Comparison of ENCODE assay signal across 13 cellular contexts in genomic region chr6:22068561-22069346, GRCh38.
DNase-seq lines count a peak whose midpoint lies in the region; ATAC-seq and TF ChIP-seq lines count a peak whose summit lies in the region.
"Had no signal": no experiment of that assay in that cellular context is flagged by ENCODE, and none has a peak within 500 bp of the region (broad histone marks: within the 10 kb centered on the region; RNA-seq: fewer than 3 reads in every experiment).

No MANE protein-coding gene starts in this region.

- no peak overlapping the region for H3K4ac ChIP-seq in IMR-90 (ENCODE audit: low read depth, low read length)

- no peaks in the 10 kb centered on the region for H4K20me1 ChIP-seq in IMR-90 (ENCODE audit: insufficient read depth, low read length)

- BruUV-seq in IMR-90 (replicated peaks; lab: Mats Ljungman, UMichigan), result no TSS peak

- H3K4me1 ChIP-seq in IMR-90 (ENCODE audit: control insufficient read depth, insufficient read depth, low read length) (peaks cover 7% of the 10 kb centered on the region; the same call in 1 of the 2 replicates), uterus (no peaks in the 10 kb centered on the region)

- TF ChIP-seq CTCF in IMR-90 (conservative IDR thresholded peaks at IDR 0.05; ENCODE audit: low read depth, low read length) (no peak), uterus (IDR thresholded peaks at IDR 0.05) (no peak), dorsolateral prefrontal cortex (IDR thresholded peaks at IDR 0.05 in 54 of 56, conservative IDR thresholded peaks at IDR 0.05 in 2 of 56; ENCODE audit: low read depth in 1 of 56, partially characterized antibody in 56 of 56) (no peak)

- H2AFZ ChIP-seq in IMR-90 (replicated peaks; ENCODE audit: low read length, poor library complexity), result no peak overlapping the region

- no peak overlapping the region for H2BK15ac ChIP-seq in IMR-90 (ENCODE audit: low read depth, low read length)

- no peak overlapping the region for H4K91ac ChIP-seq in IMR-90 (ENCODE audit: insufficient read depth, low read depth, low read length)

- TF ChIP-seq POLR2A in IMR-90 (IDR thresholded peaks at IDR 0.05; ENCODE audit: low read depth, low read length) (no peak), uterus (IDR thresholded peaks at IDR 0.05) (no peak)

- H3K18ac ChIP-seq in IMR-90 (ENCODE audit: low read depth, low read length), result no peak overlapping the region

- peak; percentile 22 for DNase-seq in stimulated activated CD4-positive, alpha-beta T cell treated with anti-CD3 and anti-CD28 coated beads, Interleukin-1b, Interleukin-23, amount 100 ng/mL, for 48 hours
- no peak for DNase-seq in stimulated activated CD4-positive, alpha-beta T cell treated with anti-CD3 and anti-CD28 coated beads, Interleukin-4, amount 100 ng/mL, for 4 hours
- DNase-seq in IMR-90 (no peak), uterus (no peak), inferior parietal cortex (ENCODE audit: extremely low spot score) (no peak), dorsolateral prefrontal cortex (no peak), GOT3 (lab: John Stamatoyannopoulos, UW) (no peak)
- DNase-seq: BE2C, islet precursor cell, NCI-H69, T-cell had no signal

- no peak overlapping the region for H3K14ac ChIP-seq in IMR-90 (replicated peaks; ENCODE audit: low read depth, low read length)

- no peak for TF ChIP-seq RAD21 in IMR-90 (IDR thresholded peaks at IDR 0.05; ENCODE audit: low read length)

- peak overlapping the region; percentile 31; the same call in 1 of the 2 replicates for H3K23ac ChIP-seq in IMR-90 (ENCODE audit: low read depth, low read length)

- POLR2A ChIA-PET in IMR-90 (lab: Charles Lee; ENCODE audit: unreplicated experiment), result interaction anchor here (0.8 kb wide), 1 partner anchor 334 kb away, joined by 8 read pairs; no protein-coding TSS in a partner anchor

- no peaks in the 10 kb centered on the region for H3K36me3 ChIP-seq in IMR-90 (ENCODE audit: control insufficient read depth, insufficient read depth, low read length)
- H3K36me3 ChIP-seq in uterus, result no peaks in the 10 kb centered on the region
- H3K36me3 ChIP-seq: BE2C, cardiac muscle cell had no signal

- no peak overlapping the region for H3K4me2 ChIP-seq in IMR-90 (ENCODE audit: low read depth, low read length)

- H4K8ac ChIP-seq in IMR-90 (ENCODE audit: low read depth in 2 of 2, low read length in 2 of 2), result no peak overlapping the region

- intact Hi-C loops in IMR-90 (cut with micrococcal nuclease) (no loop called here), uterus (cut with DNase I; ENCODE audit: low total_unique reads) (no loop called here), dorsolateral prefrontal cortex (cut with DNase I) (no loop called here)

- H4K5ac ChIP-seq in IMR-90 (ENCODE audit: low read depth, low read length), result no peak overlapping the region

- in situ Hi-C loops in IMR-90 (cut with MboI; ENCODE audit: low sequenced_read_pairs), result no loop called here

- no peak overlapping the region for H3K9ac ChIP-seq in IMR-90 (ENCODE audit: low read depth, low read length)

- no peak overlapping the region for H2AK9ac ChIP-seq in IMR-90 (replicated peaks; ENCODE audit: low read depth, low read length, poor library complexity)

- H2BK120ac ChIP-seq in IMR-90 (ENCODE audit: low read depth, low read length), result no peak overlapping the region

- CTCF ChIA-PET in IMR-90 (lab: Yijun Ruan, JAX), result no interaction called here

- H3K4me3 ChIP-seq in IMR-90 (ENCODE audit: insufficient read depth, low read depth, low read length) (no peak overlapping the region), uterus (no peak overlapping the region), dorsolateral prefrontal cortex (no peak overlapping the region)
- H3K4me3 ChIP-seq: cardiac muscle cell had no signal

- H3K27ac ChIP-seq in IMR-90 (ENCODE audit: insufficient read depth, low read length) (no peak overlapping the region), uterus (peak overlapping the region; percentile 25 to 62), dorsolateral prefrontal cortex (no peak overlapping the region)
- H3K27ac ChIP-seq: cardiac muscle cell had no signal

- H3K27me3 ChIP-seq in IMR-90 (ENCODE audit: control insufficient read depth, insufficient read depth, low read length), result no peaks in the 10 kb centered on the region
- no peaks in the 10 kb centered on the region for H3K27me3 ChIP-seq in uterus
- H3K27me3 ChIP-seq in dorsolateral prefrontal cortex, result no peaks in the 10 kb centered on the region
- H3K27me3 ChIP-seq: BE2C, cardiac muscle cell had no signal

- H3K79me1 ChIP-seq in IMR-90 (ENCODE audit: low read depth in 1 of 2, low read length in 2 of 2), result no peaks in the 10 kb centered on the region

- WGBS in IMR-90 (ENCODE audit: extremely low coverage in 2 of 2, insufficient read length in 1 of 2), 2 experiments, result no CpG with 5 or more reads among the region's 5 CpGs

- no peak overlapping the region for H3K56ac ChIP-seq in IMR-90 (ENCODE audit: extremely low read depth, insufficient read depth, low read length)

- H3K9me3 ChIP-seq in IMR-90 (ENCODE audit: control insufficient read depth, insufficient read depth, low read length) (no peaks in the 10 kb centered on the region), uterus (no peaks in the 10 kb centered on the region)
- H3K9me3 ChIP-seq: BE2C had no signal

- H2AK5ac ChIP-seq in IMR-90 (ENCODE audit: low read depth, low read length), result no peak overlapping the region

- peak; percentile 69 for ATAC-seq in HG02678 (IDR thresholded peaks at IDR 0.05; ENCODE audit: unreplicated experiment)
- ATAC-seq in IMR-90 (ENCODE audit: low read depth), result no peak
- ATAC-seq: T-cell had no signal

- H2BK5ac ChIP-seq in IMR-90 (ENCODE audit: low read depth, low read length, poor library complexity, severe bottlenecking), result no peak overlapping the region

- peaks cover 4% of the 10 kb centered on the region for H3K9me1 ChIP-seq in IMR-90 (ENCODE audit: insufficient read depth, low read length)

- dilution Hi-C loops in IMR-90 (cut with HindIII; ENCODE audit: low sequenced_read_pairs, unreplicated experiment), result no loop called here

- no peak overlapping the region for H2BK20ac ChIP-seq in IMR-90 (ENCODE audit: low read depth, low read length)

TF ChIP-seq in IMR-90, 13 proteins besides CTCF, POLR2A, EP300 and RAD21:
- TF ChIP-seq MAFK (IDR thresholded peaks at IDR 0.05; ENCODE audit: low read depth, low read length), result no peak
- no peak for TF ChIP-seq CEBPB (IDR thresholded peaks at IDR 0.05; ENCODE audit: low read depth, low read length)
- no peak for TF ChIP-seq SMC3 (IDR thresholded peaks at IDR 0.05; ENCODE audit: low read depth, low read length)

Comparison
In these comparisons a context has a peak if more than half of its experiments do, and no peak if none do; other contexts are left out.
1. H3K27ac ChIP-seq: peak in uterus (2 of 2); none in IMR-90 (single experiment) and dorsolateral prefrontal cortex (0 of 59).